Comparison of ENCODE assay signal across 16 cellular contexts in the genomic region with DNA sequence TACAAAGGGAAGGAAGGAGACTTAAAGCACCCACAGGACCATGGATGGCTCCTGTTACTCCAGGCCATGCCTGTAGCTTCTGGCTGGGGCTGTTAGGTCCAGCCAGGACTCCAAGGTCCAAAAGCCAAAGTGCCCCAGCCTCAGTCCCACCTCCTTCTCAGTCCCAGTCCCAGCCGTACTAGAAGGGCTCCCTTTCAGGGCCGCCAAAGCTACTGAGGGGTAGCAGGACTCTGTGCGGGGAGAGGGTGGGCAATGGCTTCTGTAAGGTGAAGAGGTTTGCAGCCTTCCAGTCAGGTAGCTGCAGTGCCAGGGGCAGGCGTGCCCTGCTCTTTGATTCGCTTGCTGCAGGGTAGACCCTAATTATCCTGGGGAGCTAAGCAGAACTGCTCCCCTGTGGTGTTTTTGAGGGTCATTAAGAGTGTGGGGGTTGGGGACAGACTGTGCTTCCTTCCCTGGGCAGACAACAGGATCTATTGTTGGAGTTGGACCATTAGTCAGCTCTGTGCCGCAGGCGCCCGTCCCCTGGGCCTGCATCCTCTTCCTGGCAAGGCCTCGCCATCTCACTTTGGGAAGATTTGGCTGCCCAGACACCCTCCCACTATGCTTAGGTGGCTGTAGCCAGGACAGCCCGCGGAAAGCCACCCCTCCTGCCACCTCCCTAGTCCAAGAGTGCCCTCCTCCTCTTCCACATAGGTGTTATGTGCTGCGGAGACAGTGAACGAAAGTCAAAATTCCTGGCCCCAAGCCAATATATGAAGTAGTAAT.
DNase-seq lines count a peak whose midpoint lies in the region; TF ChIP-seq lines count a peak whose summit lies in the region.
"Had no signal": no experiment of that assay in that cellular context is flagged by ENCODE, and none has a peak within 500 bp of the region (broad histone marks: within the 10 kb centered on the region; RNA-seq: fewer than 3 reads in every experiment).

No MANE protein-coding gene starts in this region.

- no peaks in the 10 kb centered on the region for H3K36me3 ChIP-seq in vagina
- no peaks in the 10 kb centered on the region for H3K36me3 ChIP-seq in left ventricle myocardium inferior
- H3K36me3 ChIP-seq: SJCRH30, spleen, thyroid gland had no signal

- no peak overlapping the region for H3K27ac ChIP-seq in vagina
- H3K27ac ChIP-seq in left ventricle myocardium inferior (replicated peaks): no peak overlapping the region
- H3K27ac ChIP-seq: psoas muscle, SJCRH30, thyroid gland had no signal

- intact Hi-C loops in vagina (cut with DNase I) (no loop called here), left ventricle myocardium inferior (cut with micrococcal nuclease) (no loop called here)

- DNase-seq in activated CD8-positive, alpha-beta memory T cell treated with anti-CD3 and anti-CD28 coated beads for 24 hours: peak; percentile 26
- no peak for DNase-seq in activated CD8-positive, alpha-beta memory T cell treated with anti-CD3 and anti-CD28 coated beads, Interleukin-2, amount 50 U/mL, for 4 hours
- DNase-seq in NCI-H2227 treated with DMSO at 0.1 percent for 48 hours (lab: John Stamatoyannopoulos, UW): peak; percentile 73
- peak; percentile 21 for DNase-seq in globus pallidus (ENCODE audit: low spot score)
- DNase-seq in vagina (ENCODE audit: extremely low spot score in 2 of 2): peak; percentile 37 to 79
- no peak for DNase-seq in left ventricle myocardium inferior
- DNase-seq in hepatic stellate cell (ENCODE audit: low spot score): no peak
- no peak for DNase-seq in activated naive CD4-positive, alpha-beta T cell treated with anti-CD3 and anti-CD28 coated beads, Interleukin-2, amount 50 U/mL, for 16 hours
- DNase-seq: immature natural killer cell, natural killer cell, NCI-H226, OCI-M1, psoas muscle, SJCRH30, spleen, thyroid gland had no signal

- H3K9me3 ChIP-seq in vagina (no peaks in the 10 kb centered on the region), left ventricle myocardium inferior (replicated peaks) (peaks cover 4% of the 10 kb centered on the region)
- H3K9me3 ChIP-seq: psoas muscle, SJCRH30, thyroid gland had no signal

- TF ChIP-seq CTCF in vagina (IDR thresholded peaks at IDR 0.05) (no peak), left ventricle myocardium inferior (IDR thresholded peaks at IDR 0.05; ENCODE audit: borderline replicate concordance) (no peak)

- TF ChIP-seq POLR2A in vagina (IDR thresholded peaks at IDR 0.05): no peak

- no peak overlapping the region for H3K4me3 ChIP-seq in vagina
- no peak overlapping the region for H3K4me3 ChIP-seq in left ventricle myocardium inferior
- H3K4me3 ChIP-seq: psoas muscle, SJCRH30, spleen, thyroid gland had no signal

- H3K27me3 ChIP-seq in vagina (no peaks in the 10 kb centered on the region), left ventricle myocardium inferior (ENCODE audit: low read depth) (no peaks in the 10 kb centered on the region)
- H3K27me3 ChIP-seq: SJCRH30, spleen, thyroid gland had no signal

- H3K4me1 ChIP-seq in vagina (no peaks in the 10 kb centered on the region), left ventricle myocardium inferior (no peaks in the 10 kb centered on the region)

Comparison
In these comparisons a context has a peak if more than half of its experiments do, and no peak if none do; other contexts are left out.
1. DNase-seq: peak in activated CD8-positive, alpha-beta memory T cell treated with anti-CD3 and anti-CD28 coated beads for 24 hours (single experiment), NCI-H2227 treated with DMSO at 0.1 percent for 48 hours (single experiment), globus pallidus (single experiment) and vagina (2 of 2); none in activated CD8-positive, alpha-beta memory T cell treated with anti-CD3 and anti-CD28 coated beads, Interleukin-2, amount 50 U/mL, for 4 hours (single experiment), left ventricle myocardium inferior (single experiment), hepatic stellate cell (single experiment) and activated naive CD4-positive, alpha-beta T cell treated with anti-CD3 and anti-CD28 coated beads, Interleukin-2, amount 50 U/mL, for 16 hours (single experiment).